ENCODE assay signal across 1 cellular context in genomic region chr16:20409398-20410152, GRCh38.
A peak's percentile ranks its signal among the peaks of the same experiment; 100 is the strongest.
TF ChIP-seq lines count a peak whose summit lies in the region.

ACSM5 (plus strand) TSS chr16:20409534; CDS start chr16:20411485, 1,951 bp downstream.

TF ChIP-seq in HepG2, 621 proteins besides CTCF, POLR2A, EP300 and RAD21 (continued from another document):
- TF ChIP-seq ZNF687 (CRISPR knock-in tag; IDR thresholded peaks at IDR 0.05) (peak; percentile 66), ZNF614 (CRISPR knock-in tag; IDR thresholded peaks at IDR 0.05; ENCODE audit: borderline replicate concordance) (peak; percentile 18; the same call in 1 of the 2 replicates), GABPB1 (CRISPR knock-in tag; IDR thresholded peaks at IDR 0.05) (peak; percentile 28; the same call in 1 of the 2 replicates), NKX3-1 (CRISPR knock-in tag; IDR thresholded peaks at IDR 0.05) (no peak), PAWR (CRISPR knock-in tag; IDR thresholded peaks at IDR 0.05; ENCODE audit: borderline replicate concordance) (0 out of 2 replicates have a peak, but pooled peaks have one; percentile 71), MEF2D (CRISPR knock-in tag; IDR thresholded peaks at IDR 0.05) (peak; percentile 34; the same call in 1 of the 2 replicates), ZNF546 (CRISPR knock-in tag; conservative IDR thresholded peaks at IDR 0.05) (no peak), XRCC5 (optimal IDR thresholded peaks at IDR 0.05; ENCODE audit: low read length) (peak; percentile 74), ZSCAN9 (CRISPR knock-in tag; IDR thresholded peaks at IDR 0.05; ENCODE audit: borderline replicate concordance) (0 out of 2 replicates have a peak, but pooled peaks have one; percentile 25), RARA (CRISPR knock-in tag; IDR thresholded peaks at IDR 0.05) (peak; percentile 11; the same call in 1 of the 2 replicates), ZBTB3 (CRISPR knock-in tag; IDR thresholded peaks at IDR 0.05; ENCODE audit: borderline replicate concordance, low read depth) (peak; percentile 89; the same call in 1 of the 2 replicates), TGIF2 (CRISPR knock-in tag; IDR thresholded peaks at IDR 0.05) (peak; percentile 32; the same call in 1 of the 2 replicates), ZBTB37 (CRISPR knock-in tag; IDR thresholded peaks at IDR 0.05) (peak; percentile 27; the same call in 1 of the 2 replicates), ZNF639 (CRISPR knock-in tag; conservative IDR thresholded peaks at IDR 0.05) (no peak), EEA1 (CRISPR knock-in tag; IDR thresholded peaks at IDR 0.05; ENCODE audit: borderline replicate concordance) (no peak), ZFX (CRISPR knock-in tag; IDR thresholded peaks at IDR 0.05; ENCODE audit: low read depth) (peak; percentile 84), HNRNPLL (IDR thresholded peaks at IDR 0.05; ENCODE audit: low read depth, low read length, poor library complexity, severe bottlenecking) (no peak)
